ENCODE assay signal across 1 cellular context in genomic region chr5:115209279-115209678, GRCh38.
TF ChIP-seq lines count a peak whose summit lies in the region.

No MANE protein-coding gene starts in this region.

TF ChIP-seq in GM23338, 12 proteins besides CTCF, POLR2A, EP300 and RAD21 (continued from another document):
- TF ChIP-seq ZNF331 (CRISPR knock-in tag; IDR thresholded peaks at IDR 0.05; ENCODE audit: low read depth), result no peak
